Comparison of ENCODE assay signal across 1 cellular context in the genomic region with DNA sequence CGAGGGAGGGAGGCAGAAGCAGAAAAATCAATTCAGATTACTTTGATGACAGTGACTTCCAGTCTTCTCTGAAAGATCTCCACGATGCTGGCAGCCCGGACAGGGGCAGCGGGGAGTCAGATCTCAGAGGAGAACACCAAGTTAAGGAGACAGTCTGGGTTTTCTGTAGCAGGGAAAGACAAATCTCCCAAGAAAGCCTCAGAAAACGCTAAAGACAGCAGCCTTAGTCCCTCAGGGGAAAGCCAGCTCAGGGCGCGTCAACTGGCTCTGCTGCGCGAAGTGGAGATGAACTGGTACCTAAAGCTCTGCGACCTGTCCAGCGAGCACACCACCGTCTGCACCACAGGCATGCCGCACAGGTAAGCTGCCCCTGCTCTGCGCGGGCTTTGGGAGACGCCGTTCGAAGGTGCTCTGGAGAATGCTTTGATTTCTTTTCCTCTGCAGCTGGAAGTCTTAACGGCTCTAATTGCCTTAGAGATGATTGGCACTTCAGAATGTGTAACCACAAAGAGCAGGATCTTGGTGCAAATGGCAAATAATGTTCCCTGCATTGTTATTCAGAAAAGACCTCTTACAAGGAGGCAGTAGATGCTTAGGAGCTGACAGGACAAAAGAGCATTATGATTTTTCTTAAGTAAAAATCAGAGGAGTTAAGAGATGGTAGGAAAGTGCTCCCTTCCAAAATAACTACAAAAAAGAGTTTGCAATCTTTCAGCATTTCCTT.
TF ChIP-seq lines count a peak whose summit lies in the region.

Gene KCNAB1 (plus strand): TSS at position 51 of the 724 bp plus-strand sequence.

TF ChIP-seq in SK-N-SH treated with all-trans-retinoic acid at 6 μM for 48 hours, 23 proteins besides CTCF, POLR2A, EP300 and RAD21 (continued from another document):
- TF ChIP-seq, protein P1, sequence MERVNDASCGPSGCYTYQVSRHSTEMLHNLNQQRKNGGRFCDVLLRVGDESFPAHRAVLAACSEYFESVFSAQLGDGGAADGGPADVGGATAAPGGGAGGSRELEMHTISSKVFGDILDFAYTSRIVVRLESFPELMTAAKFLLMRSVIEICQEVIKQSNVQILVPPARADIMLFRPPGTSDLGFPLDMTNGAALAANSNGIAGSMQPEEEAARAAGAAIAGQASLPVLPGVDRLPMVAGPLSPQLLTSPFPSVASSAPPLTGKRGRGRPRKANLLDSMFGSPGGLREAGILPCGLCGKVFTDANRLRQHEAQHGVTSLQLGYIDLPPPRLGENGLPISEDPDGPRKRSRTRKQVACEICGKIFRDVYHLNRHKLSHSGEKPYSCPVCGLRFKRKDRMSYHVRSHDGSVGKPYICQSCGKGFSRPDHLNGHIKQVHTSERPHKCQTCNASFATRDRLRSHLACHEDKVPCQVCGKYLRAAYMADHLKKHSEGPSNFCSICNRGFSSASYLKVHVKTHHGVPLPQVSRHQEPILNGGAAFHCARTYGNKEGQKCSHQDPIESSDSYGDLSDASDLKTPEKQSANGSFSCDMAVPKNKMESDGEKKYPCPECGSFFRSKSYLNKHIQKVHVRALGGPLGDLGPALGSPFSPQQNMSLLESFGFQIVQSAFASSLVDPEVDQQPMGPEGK (CRISPR knock-in tag; IDR thresholded peaks at IDR 0.05; ENCODE audit: borderline replicate concordance), result no peak
- TF ChIP-seq RARB (CRISPR knock-in tag; IDR thresholded peaks at IDR 0.05), result no peak
- TF ChIP-seq POU6F1 (CRISPR knock-in tag; IDR thresholded peaks at IDR 0.05; ENCODE audit: borderline replicate concordance, low read depth), result no peak
- no peak for TF ChIP-seq OSR1 (CRISPR knock-in tag; IDR thresholded peaks at IDR 0.05)
- TF ChIP-seq GLIS3 (CRISPR knock-in tag; IDR thresholded peaks at IDR 0.05), result no peak
TF ChIP-seq in SK-N-SH treated with all-trans-retinoic acid at 6 μM for 48 hours: peak in this region for 0.
